In the genomic region with DNA sequence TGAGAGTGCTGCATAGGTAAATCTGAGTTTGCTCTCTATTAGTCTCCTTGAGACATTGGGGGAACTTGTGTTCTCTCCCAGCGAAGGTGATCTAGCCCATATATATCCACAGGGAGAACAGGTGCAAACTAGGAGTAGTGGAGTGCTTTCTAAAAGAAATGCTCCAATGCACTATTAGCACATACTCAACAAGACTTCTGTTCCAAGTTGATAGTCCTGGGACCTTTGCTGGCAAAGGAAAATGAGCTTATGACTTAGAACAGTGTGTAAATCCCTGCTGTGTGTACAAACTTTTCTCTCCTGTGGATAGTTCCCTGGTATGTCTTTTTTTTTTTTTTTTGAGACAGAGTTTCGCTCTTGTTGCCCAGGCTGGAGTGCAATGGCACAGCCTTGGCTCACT, we compare ENCODE assay signal across 1 cellular context.
TF ChIP-seq lines count a peak whose summit lies in the region.

No MANE protein-coding gene starts in this region.

TF ChIP-seq in K562, 482 proteins besides CTCF, POLR2A, EP300 and RAD21 (continued from another document):
- TF ChIP-seq CEBPB (tag; IDR thresholded peaks at IDR 0.05) = no peak
